Comparison of ENCODE assay signal across 8 cellular contexts in genomic region chr19:48646192-48646911, GRCh38. TPM values are rescaled to one million over a fixed set of nuclear protein-coding genes. Genes with fewer than 3 reads are reported as not detected.
DNase-seq lines count a peak whose midpoint lies in the region; ATAC-seq and TF ChIP-seq lines count a peak whose summit lies in the region.

No MANE protein-coding gene starts in this region.

- TF ChIP-seq CTCF in AG09309 (IDR thresholded peaks at IDR 0.05; ENCODE audit: control insufficient read depth, insufficient read depth, low read depth, low read length, missing control alignments) (peak; percentile 95), lower leg skin (IDR thresholded peaks at IDR 0.05) (peak in 1 of 3 donors; percentile 79)

- WGBS in lower leg skin, 2 donors, result 0 to 1% methylated on average over 18 to 34 of the region's 36 CpGs

- intact Hi-C loops in lower leg skin (cut with DNase I; ENCODE audit: low total_unique reads), result loop anchor here (10.0 kb wide), 2 partner anchors 138 to 188 kb away; partner anchors contain the start of gene HSD17B14

- ATAC-seq in HG03460 (IDR thresholded peaks at IDR 0.05; ENCODE audit: unreplicated experiment), result peak; percentile 60

- DNase-seq in AG09309 (ENCODE audit: low read depth) (no peak), NCI-H748 (lab: John Stamatoyannopoulos, UW; ENCODE audit: unreplicated experiment) (peak; percentile 94), dedifferentiated amniotic fluid mesenchymal stem cell (ENCODE audit: extremely low spot score) (peak; percentile 67), lower leg skin (ENCODE audit: low spot score in 2 of 2) (peak in 1 of 2 donors; percentile 98)
- peak; percentile 91 for DNase-seq in activated CD4-positive, alpha-beta T cell treated with anti-CD3 and anti-CD28 coated beads, Interleukin-2, amount 50 U/mL, for 1 hour
- DNase-seq in stimulated activated CD4-positive, alpha-beta T cell treated with anti-CD3 and anti-CD28 coated beads, Interleukin-4, amount 100 ng/mL, for 4 hours, result peak; percentile 87 to 92

- peak overlapping the region; percentile 45 for H3K4me3 ChIP-seq in AG09309 (ENCODE audit: control insufficient read depth, low read depth, low read length)
- H3K4me3 ChIP-seq in lower leg skin (ENCODE audit: low read depth, poor library complexity, severe bottlenecking), result peak overlapping the region; percentile 33

- TF ChIP-seq POLR2A in GM19099 (IDR thresholded peaks at IDR 0.05; ENCODE audit: extremely low read depth, insufficient read length, low read depth), result peak; percentile 53
- TF ChIP-seq POLR2A in lower leg skin (IDR thresholded peaks at IDR 0.05), result no peak

RNA-seq across cellular contexts. Expression of gene CA11, which starts 0.4 kb away (rescaled TPM):
- total RNA-seq in lower leg skin, result 10 to 100 TPM in 3 of 4 donors, 1 to 10 TPM in 1; 7.3 to 37.5 (median 10.3) TPM

RNA-seq across cellular contexts. Expression of gene DBP, which starts 9.2 kb away (rescaled TPM):
- total RNA-seq in lower leg skin, result 10 to 100 TPM; 21.1 to 41.6 (median 24.8) TPM

RNA-seq across cellular contexts. Expression of gene NTN5, which starts 26.5 kb away (rescaled TPM):
- total RNA-seq in lower leg skin, result 1 to 10 TPM in 1 of 4 donors, under 1 TPM in 2, not detected in 1; 0.47 to 1.9 (median 0.58) TPM

RNA-seq across cellular contexts. Expression of gene SPHK2, which starts 27.0 kb away (rescaled TPM):
- total RNA-seq in lower leg skin, result 1 to 10 TPM; 2.2 to 8.8 (median 6.1) TPM

RNA-seq across cellular contexts. Expression of gene RPL18, which starts 27.4 kb away (rescaled TPM):
- total RNA-seq in lower leg skin, result 1,000 to 10,000 TPM; 3,252 to 5,828 (median 3,870) TPM
